ENCODE assay signal across 8 cellular contexts in the genomic region with DNA sequence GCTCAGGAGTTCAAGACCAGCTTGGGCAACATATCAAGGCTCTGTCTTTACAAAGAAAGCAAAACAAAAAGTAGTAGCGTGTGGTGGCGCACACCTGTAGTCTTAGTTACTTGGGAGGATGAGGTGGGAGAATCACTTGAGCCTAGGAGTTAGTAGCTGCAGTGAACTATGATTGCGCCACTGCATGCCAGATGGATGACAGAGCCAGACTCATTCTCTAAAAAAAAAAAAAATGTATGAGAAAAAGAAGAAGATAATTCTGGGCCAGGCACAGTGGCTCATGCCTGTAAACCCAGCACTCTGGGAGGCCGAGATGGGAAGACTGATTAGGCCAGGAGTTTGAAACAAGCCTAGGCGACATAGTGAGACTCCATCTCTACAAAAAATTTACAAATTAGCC. TPM values are rescaled to one million over a fixed set of nuclear protein-coding genes. Genes with fewer than 3 reads are reported as not detected.
DNase-seq lines count a peak whose midpoint lies in the region; ATAC-seq and TF ChIP-seq lines count a peak whose summit lies in the region.

No MANE protein-coding gene starts in this region.

- H3K27me3 ChIP-seq in CD4-positive, alpha-beta T cell (ENCODE audit: control insufficient read depth, insufficient read depth, low read length) = no peaks in the 10 kb centered on the region

- H3K4me3 Mint-ChIP-seq in CD4-positive, alpha-beta T cell = peak overlapping the region; percentile 18
- H3K4me3 Mint-ChIP-seq in osteocyte (ENCODE audit: unreplicated experiment) = no peak overlapping the region

- H3K36me3 Mint-ChIP-seq in CD4-positive, alpha-beta T cell (ENCODE audit: low read depth) = peaks cover 11% of the 10 kb centered on the region
- peaks cover 1% of the 10 kb centered on the region for H3K36me3 Mint-ChIP-seq in osteocyte (ENCODE audit: unreplicated experiment)

- no peak for TF ChIP-seq CTCF in CD4-positive, alpha-beta T cell (IDR thresholded peaks at IDR 0.05)
- no peak for TF ChIP-seq CTCF in choroid plexus epithelial cell (conservative IDR thresholded peaks at IDR 0.05; ENCODE audit: low read depth, low read length)
- TF ChIP-seq CTCF in osteocyte (IDR thresholded peaks at IDR 0.05) = no peak

- no peak for ATAC-seq in CD4-positive, alpha-beta T cell (ENCODE audit: poor library complexity)
- no peak for ATAC-seq in HG03520 (IDR thresholded peaks at IDR 0.05; ENCODE audit: unreplicated experiment)

- DNase-seq in CD4-positive, alpha-beta T cell = no peak
- DNase-seq in M059J (ENCODE audit: low read depth) (peak; percentile 80), choroid plexus epithelial cell (ENCODE audit: low read depth) (peak; percentile 95), osteocyte (ENCODE audit: extremely low spot score, unreplicated experiment) (no peak), Kasumi-1 (lab: John Stamatoyannopoulos, UW) (no peak), epidermal melanocyte (ENCODE audit: insufficient read length, low spot score) (no peak)
- no peak for DNase-seq in NK-92 treated with Interleukin-12 subunit alpha and Interleukin-12 subunit beta, amount 100 ng/mL, for 24 hours (lab: John Stamatoyannopoulos, UW)

- H3K4me1 Mint-ChIP-seq in CD4-positive, alpha-beta T cell (ENCODE audit: low read depth) = peaks cover 63% of the 10 kb centered on the region
- H3K4me1 Mint-ChIP-seq in osteocyte (ENCODE audit: unreplicated experiment) = peaks cover 32% of the 10 kb centered on the region

- CTCF ChIA-PET in CD4-positive, alpha-beta T cell (lab: Charles Lee) = interaction anchor here (0.7 to 7.7 kb wide), 11 partner anchors 16 to 158 kb away, joined by 3 to 51 read pairs (median 6); partner anchors contain the start of gene STAT5A

- H3K4me3 ChIP-seq in choroid plexus epithelial cell (ENCODE audit: low read depth, low read length) = no peak overlapping the region

- intact Hi-C loops in CD4-positive, alpha-beta T cell (cut with DNase I, micrococcal nuclease) = loop anchor here (1.0 to 2.0 kb wide), 4 partner anchors 25 to 40 kb away; partner anchors contain the start of gene STAT5B (in 1 of the 2)

- no peaks in the 10 kb centered on the region for H3K27me3 Mint-ChIP-seq in CD4-positive, alpha-beta T cell
- H3K27me3 Mint-ChIP-seq in osteocyte (ENCODE audit: unreplicated experiment) = no peaks in the 10 kb centered on the region

- POLR2A ChIA-PET in CD4-positive, alpha-beta T cell (lab: Charles Lee) = interaction anchor here (1.3 to 7.4 kb wide), 11 partner anchors 10 to 282 kb away, joined by 3 to 301 read pairs (median 23); partner anchors contain the start of genes CNP, GHDC, STAT3 and STAT5A

- peak overlapping the region; percentile 96 for H3K27ac Mint-ChIP-seq in CD4-positive, alpha-beta T cell
- peak overlapping the region; percentile 57 for H3K27ac Mint-ChIP-seq in osteocyte (ENCODE audit: unreplicated experiment)

- H3K9me3 ChIP-seq in CD4-positive, alpha-beta T cell (ENCODE audit: control insufficient read depth, low read length) = no peaks in the 10 kb centered on the region

- H3K27ac ChIP-seq in CD4-positive, alpha-beta T cell (ENCODE audit: low read depth, low read length) = peak overlapping the region; percentile 86

- no peaks in the 10 kb centered on the region for H3K9me3 Mint-ChIP-seq in CD4-positive, alpha-beta T cell
- no peaks in the 10 kb centered on the region for H3K9me3 Mint-ChIP-seq in osteocyte (ENCODE audit: unreplicated experiment)

RNA-seq across cellular contexts. Expression of gene STAT5B, which starts 28.5 kb away (rescaled TPM):
- 100 to 1,000 TPM in 1 of 2 experiments, 10 to 100 TPM in 1; 99.4 to 104 TPM for total RNA-seq in CD4-positive, alpha-beta T cell
- 16.9 and 28.2 TPM in 2 replicates for total RNA-seq in M059J (2014; rRNA removed; shearing (Covaris generic))
- total RNA-seq in osteocyte = 41.3 and 49.7 TPM in 2 replicates

RNA-seq across cellular contexts. Expression of gene STAT5A, which starts 40.6 kb away (rescaled TPM):
- 100 to 1,000 TPM; 141 to 150 TPM for total RNA-seq in CD4-positive, alpha-beta T cell
- total RNA-seq in M059J (2014; rRNA removed; shearing (Covaris generic)) = 5.2 and 12.4 TPM in 2 replicates
- total RNA-seq in osteocyte = 45.5 and 47.7 TPM in 2 replicates

RNA-seq across cellular contexts. Expression of gene GHDC, which starts 53.4 kb away (rescaled TPM):
- total RNA-seq in CD4-positive, alpha-beta T cell = 1 to 10 TPM; 6.8 to 8.3 TPM
- total RNA-seq in M059J (2014; rRNA removed; shearing (Covaris generic)) = 10.4 and 13.4 TPM in 2 replicates
- 7.3 and 9.1 TPM in 2 replicates for total RNA-seq in osteocyte

Comparison
In these comparisons a context has a peak if more than half of its experiments do, and no peak if none do; other contexts are left out.
1. DNase-seq: peak in M059J (single experiment) and choroid plexus epithelial cell (single experiment); none in CD4-positive, alpha-beta T cell (0 of 10), osteocyte (single experiment), Kasumi-1 (0 of 2), epidermal melanocyte (single experiment) and NK-92 treated with Interleukin-12 subunit alpha and Interleukin-12 subunit beta, amount 100 ng/mL, for 24 hours (single experiment).